Comparison of ENCODE assay signal across 1 cellular context in genomic region chr1:16605532-16605931, GRCh38.
TF ChIP-seq lines count a peak whose summit lies in the region.

No MANE protein-coding gene starts in this region.

TF ChIP-seq in liver, 16 proteins besides CTCF, POLR2A, EP300 and RAD21 (continued from another document):
- peak in 1 of 2 donors; percentile 46 for TF ChIP-seq HNF4A (conservative IDR thresholded peaks at IDR 0.05)
- TF ChIP-seq YY1 (IDR thresholded peaks at IDR 0.05): no peak
- TF ChIP-seq EGR1 (IDR thresholded peaks at IDR 0.05; ENCODE audit: low read depth in 2 of 2): no peak
